Comparison of ENCODE assay signal across 8 cellular contexts in genomic region chr6:111565316-111566221, GRCh38. TPM values are rescaled to one million over a fixed set of nuclear protein-coding genes. Genes with fewer than 3 reads are reported as not detected.
DNase-seq lines count a peak whose midpoint lies in the region; ATAC-seq, FAIRE-seq and TF ChIP-seq lines count a peak whose summit lies in the region.

No MANE protein-coding gene starts in this region.

- WGBS in mesendoderm (ENCODE audit: extremely low coverage, insufficient coverage, low lambda C conversion rate), result no CpG with 5 or more reads among the region's 12 CpGs

- H3K56ac ChIP-seq in mesendoderm (ENCODE audit: low read length), result no peak overlapping the region

- H3K27ac Mint-ChIP-seq in activated naive CD8-positive, alpha-beta T cell treated with anti-CD3 and anti-CD28 coated beads for 36 hours, result peak overlapping the region; percentile 55

- H3K4me3 Mint-ChIP-seq in activated naive CD8-positive, alpha-beta T cell treated with anti-CD3 and anti-CD28 coated beads for 36 hours, result no peak overlapping the region

- H3K9ac ChIP-seq in mesendoderm (ENCODE audit: low read length), result no peak overlapping the region

- peaks cover 40% of the 10 kb centered on the region for H3K4me1 Mint-ChIP-seq in activated naive CD8-positive, alpha-beta T cell treated with anti-CD3 and anti-CD28 coated beads for 36 hours

- H3K4me3 ChIP-seq in mesendoderm (ENCODE audit: low read length), result no peak overlapping the region

- H3K27me3 ChIP-seq in mesendoderm (ENCODE audit: insufficient read depth, low read length, poor library complexity), result no peaks in the 10 kb centered on the region

- no peak for TF ChIP-seq POLR2A in GM12892 (IDR thresholded peaks at IDR 0.05; ENCODE audit: low read depth, low read length)

- H3K4me1 ChIP-seq in mesendoderm (ENCODE audit: control insufficient read depth, low read depth, low read length), result no peaks in the 10 kb centered on the region

- peaks cover 2% of the 10 kb centered on the region for H3K36me3 ChIP-seq in mesendoderm (ENCODE audit: control insufficient read depth, insufficient read depth, low read length)

- H3K27ac ChIP-seq in mesendoderm (ENCODE audit: low read depth, low read length), result no peak overlapping the region

- no peak for DNase-seq in GM12892 (ENCODE audit: insufficient read length)
- peak; percentile 91 to 93 for DNase-seq in NCI-H187 (lab: John Stamatoyannopoulos, UW)
- DNase-seq in activated naive CD8-positive, alpha-beta T cell treated with anti-CD3 and anti-CD28 coated beads for 36 hours, result no peak
- peak; percentile 81 for DNase-seq in mesendoderm
- no peak for DNase-seq in activated effector memory CD4-positive, alpha-beta T cell treated with anti-CD3 and anti-CD28 coated beads, Interleukin-2, amount 50 U/mL, for 16 hours
- no peak for DNase-seq in activated T-cell treated with anti-CD3 and anti-CD28 coated beads, Interleukin-2, amount 50 U/mL, for 1 hour

- H2BK120ac ChIP-seq in mesendoderm (ENCODE audit: low read depth, low read length), result no peak overlapping the region

- H3K27me3 Mint-ChIP-seq in activated naive CD8-positive, alpha-beta T cell treated with anti-CD3 and anti-CD28 coated beads for 36 hours, result no peaks in the 10 kb centered on the region

- no peak overlapping the region for H3K4ac ChIP-seq in mesendoderm (ENCODE audit: low read depth, low read length)

- no peak overlapping the region for H3K4me2 ChIP-seq in mesendoderm (ENCODE audit: low read length)

- peaks cover 56% of the 10 kb centered on the region for H3K36me3 Mint-ChIP-seq in activated naive CD8-positive, alpha-beta T cell treated with anti-CD3 and anti-CD28 coated beads for 36 hours

- H2BK15ac ChIP-seq in mesendoderm (replicated peaks; ENCODE audit: low read depth), result no peak overlapping the region

- peak; percentile 60 for FAIRE-seq in GM12892 (lab: Jason Lieb, UNC)

- H3K18ac ChIP-seq in mesendoderm (ENCODE audit: low read length), result no peak overlapping the region

- no peak overlapping the region for H2BK5ac ChIP-seq in mesendoderm (ENCODE audit: low read length)

- no peaks in the 10 kb centered on the region for H3K9me3 Mint-ChIP-seq in activated naive CD8-positive, alpha-beta T cell treated with anti-CD3 and anti-CD28 coated beads for 36 hours

- no peaks in the 10 kb centered on the region for H3K79me2 ChIP-seq in mesendoderm (ENCODE audit: control insufficient read depth, insufficient read depth, low read length)

- no peak overlapping the region for H4K8ac ChIP-seq in mesendoderm (ENCODE audit: low read depth, low read length)

- no peak overlapping the region for H2AK5ac ChIP-seq in mesendoderm (ENCODE audit: low read length)

- H3K79me1 ChIP-seq in mesendoderm (ENCODE audit: low read length), result no peaks in the 10 kb centered on the region

- no peak overlapping the region for H4K5ac ChIP-seq in mesendoderm (ENCODE audit: low read length)

- H3K23ac ChIP-seq in mesendoderm (ENCODE audit: low read length), result no peak overlapping the region

- peak; percentile 69 for ATAC-seq in GM21723 (IDR thresholded peaks at IDR 0.05; ENCODE audit: unreplicated experiment)
- no peak for ATAC-seq in GM21381 (IDR thresholded peaks at IDR 0.05; ENCODE audit: unreplicated experiment)

RNA-seq across cellular contexts. Expression of gene TRAF3IP2, which starts 40.1 kb away (rescaled TPM):
- polyA plus RNA-seq in GM12892 (2012; ENCODE audit: missing spikeins), result 18.3 TPM
- total RNA-seq in activated naive CD8-positive, alpha-beta T cell treated with anti-CD3 and anti-CD28 coated beads for 36 hours, result 10 to 100 TPM; 23.0 to 24.6 TPM
- polyA plus RNA-seq in mesendoderm (2013, experiment 1 of 2), result 23.9 TPM
- polyA plus RNA-seq in mesendoderm (2013, experiment 2 of 2), result 23.3 TPM

Comparison
In these comparisons a context has a peak if more than half of its experiments do, and no peak if none do; other contexts are left out.
1. DNase-seq: peak in NCI-H187 (2 of 2) and mesendoderm (single experiment); none in GM12892 (single experiment), activated naive CD8-positive, alpha-beta T cell treated with anti-CD3 and anti-CD28 coated beads for 36 hours (single experiment), activated effector memory CD4-positive, alpha-beta T cell treated with anti-CD3 and anti-CD28 coated beads, Interleukin-2, amount 50 U/mL, for 16 hours (single experiment) and activated T-cell treated with anti-CD3 and anti-CD28 coated beads, Interleukin-2, amount 50 U/mL, for 1 hour (single experiment).